In genomic region chr11:74443071-74443864, GRCh38 we compare ENCODE assay signal across 9 cellular contexts. TPM values are rescaled to one million over a fixed set of nuclear protein-coding genes. Genes with fewer than 3 reads are reported as not detected.
A peak's percentile ranks its signal among the peaks of the same experiment; 100 is the strongest.
DNase-seq lines count a peak whose midpoint lies in the region; ATAC-seq, FAIRE-seq and TF ChIP-seq lines count a peak whose summit lies in the region.
"Had no signal": no experiment of that assay in that cellular context is flagged by ENCODE, and none has a peak within 500 bp of the region (broad histone marks: within the 10 kb centered on the region; RNA-seq: fewer than 3 reads in every experiment).

No MANE protein-coding gene starts in this region.

- H3K23ac ChIP-seq in H1 (ENCODE audit: insufficient read length): no peak overlapping the region

- FAIRE-seq in H1 (lab: Jason Lieb, UNC): no peak

- 76% methylated on average over 8 of the region's 8 CpGs; no CpG with 5 or more reads in 1 of the 2 experiments for WGBS in H1 (ENCODE audit: extremely low coverage in 1 of 2, insufficient coverage in 1 of 2, insufficient read length in 1 of 2, insufficient replicate concordance in 2 of 2, low coverage in 1 of 2, low lambda C conversion rate in 2 of 2, missing lambda C conversion rate in 1 of 2), 2 experiments

- H3K18ac ChIP-seq in H1 (ENCODE audit: extremely low read depth, low read length): no peak overlapping the region

- H3K4me2 ChIP-seq in H1 (ENCODE audit: insufficient read depth in 1 of 2, low read depth in 2 of 2, low read length in 2 of 2): no peak overlapping the region

- no peak overlapping the region for H3K4ac ChIP-seq in H1 (replicated peaks; ENCODE audit: insufficient read length, low read depth, low read length)

- no peak overlapping the region for H3K9ac ChIP-seq in H1 (replicated peaks in 1 of 4; ENCODE audit: extremely low read depth in 1 of 4, low read depth in 3 of 4, low read length in 3 of 4)

- no peak for TF ChIP-seq EP300 in H1 (IDR thresholded peaks at IDR 0.05; ENCODE audit: borderline replicate concordance in 1 of 2, low read depth in 2 of 2, low read length in 2 of 2)

- peak; percentile 35 for DNase-seq in HEK293T (ENCODE audit: extremely low spot score)
- DNase-seq in NCI-H526 (lab: John Stamatoyannopoulos, UW): peak; percentile 26 to 67
- no peak for DNase-seq in H1 (ENCODE audit: low read depth in 1 of 2, low spot score in 2 of 2)
- no peak for DNase-seq in osteocyte (ENCODE audit: extremely low spot score, unreplicated experiment)
- DNase-seq in GM03348 (ENCODE audit: low spot score): no peak
- no peak for DNase-seq in NOMO-1 treated with dmso at 0.1 percent for 144 hours (lab: John Stamatoyannopoulos, UW; ENCODE audit: unreplicated experiment)
- DNase-seq in KG1 (lab: John Stamatoyannopoulos, UW): no peak
- DNase-seq: activated CD8-positive, alpha-beta memory T cell treated with anti-CD3 and anti-CD28 coated beads, Interleukin-2, amount 50 U/mL, for 48 hours had no signal

- H3K4me3 Mint-ChIP-seq in osteocyte (ENCODE audit: unreplicated experiment): no peak overlapping the region

- no peaks in the 10 kb centered on the region for H3K36me3 Mint-ChIP-seq in osteocyte (ENCODE audit: unreplicated experiment)

- no peaks in the 10 kb centered on the region for H3K79me1 ChIP-seq in H1 (ENCODE audit: low read depth, low read length)

- no peak overlapping the region for H2BK15ac ChIP-seq in H1 (ENCODE audit: low read length)

- POLR2A ChIA-PET in HEK293T (lab: Yijun Ruan, JAX): interaction anchor here (1.5 to 3.0 kb wide), 3 partner anchors 45 to 149 kb away, joined by 5 to 17 read pairs (median 5); partner anchors contain the start of genes PGM2L1 and POLD3
- POLR2A ChIA-PET in H1 (lab: Charles Lee; ENCODE audit: partially characterized antibody): no interaction called here

- H3K27me3 ChIP-seq in H1 (replicated peaks in 1 of 4; ENCODE audit: control insufficient read depth in 3 of 4, extremely low read depth in 1 of 4, insufficient read depth in 3 of 4, low read length in 3 of 4): no peaks in the 10 kb centered on the region

- TF ChIP-seq RAD21 in H1 (IDR thresholded peaks at IDR 0.05 in 1 of 2, conservative IDR thresholded peaks at IDR 0.05 in 1 of 2; ENCODE audit: low read depth in 2 of 2, low read length in 2 of 2): peak; percentile 41 to 49

- H3K4me3 ChIP-seq in H1 (ENCODE audit: extremely low read depth in 1 of 4, insufficient read depth in 2 of 4, low read depth in 3 of 4, low read length in 4 of 4): no peak overlapping the region

- no peaks in the 10 kb centered on the region for H3K23me2 ChIP-seq in H1 (ENCODE audit: low read depth, low read length)

- H3K56ac ChIP-seq in H1 (replicated peaks; ENCODE audit: insufficient read length, low read depth, low read length): no peak overlapping the region

- H3K9me3 Mint-ChIP-seq in osteocyte (ENCODE audit: unreplicated experiment): no peaks in the 10 kb centered on the region

- TF ChIP-seq CTCF in H1 (IDR thresholded peaks at IDR 0.05; ENCODE audit: control extremely low read depth in 1 of 3, insufficient read depth in 1 of 3, low read depth in 1 of 3, low read length in 3 of 3) (peak in 1 of 3 experiments; percentile 12; a peak in 1 of 4 replicates), osteocyte (IDR thresholded peaks at IDR 0.05) (peak; percentile 38)

- H4K91ac ChIP-seq in H1 (replicated peaks; ENCODE audit: insufficient read length, low read length): no peak overlapping the region

- H2BK5ac ChIP-seq in H1 (ENCODE audit: low read depth, low read length): no peak overlapping the region

- H2BK20ac ChIP-seq in H1 (ENCODE audit: low read length): no peak overlapping the region

- no peaks in the 10 kb centered on the region for H3K27me3 Mint-ChIP-seq in osteocyte (ENCODE audit: unreplicated experiment)

- CTCF ChIA-PET in HEK293T (lab: Yijun Ruan, JAX) (interaction anchor here (0.7 to 2.6 kb wide), 5 partner anchors 10 to 54 kb away, joined by 3 to 13 read pairs (median 4); no protein-coding TSS in a partner anchor), H1 (lab: Charles Lee; ENCODE audit: partially characterized antibody) (interaction anchor here (0.6 to 4.2 kb wide), 10 partner anchors 10 to 189 kb away, joined by 3 to 19 read pairs (median 8); partner anchors contain the start of gene LIPT2)

- H3K27ac Mint-ChIP-seq in osteocyte (ENCODE audit: unreplicated experiment): no peak overlapping the region

- no peaks in the 10 kb centered on the region for H3K79me2 ChIP-seq in H1 (ENCODE audit: control insufficient read depth in 1 of 2, insufficient read depth in 2 of 2, low read length in 2 of 2)

- H3K9me3 ChIP-seq in H1 (ENCODE audit: insufficient read depth in 2 of 2, low read depth in 1 of 2, low read length in 1 of 2): no peaks in the 10 kb centered on the region

- no peak overlapping the region for H2BK120ac ChIP-seq in H1 (replicated peaks; ENCODE audit: low read depth, low read length)

- no peak overlapping the region for H4K5ac ChIP-seq in H1 (ENCODE audit: insufficient read length, low read depth, low read length)

- H2BK12ac ChIP-seq in H1 (ENCODE audit: low read depth, low read length): no peak overlapping the region

- no peak overlapping the region for H4K8ac ChIP-seq in H1 (ENCODE audit: extremely low read depth, insufficient read depth, low read length)

- H3K4me1 ChIP-seq in H1 (replicated peaks in 1 of 4; ENCODE audit: control insufficient read depth in 3 of 4, insufficient read depth in 4 of 4, low read length in 3 of 4): peaks cover 0 to 7% (median 4%) of the 10 kb centered on the region in 4 experiments; a peak in 4 of 7 replicates

- no peaks in the 10 kb centered on the region for H3K36me3 ChIP-seq in H1 (ENCODE audit: control insufficient read depth in 2 of 4, insufficient read depth in 4 of 4, low read length in 3 of 4)

- H3K14ac ChIP-seq in H1 (ENCODE audit: insufficient read length): no peak overlapping the region

- ATAC-seq in HG03439 (IDR thresholded peaks at IDR 0.05; ENCODE audit: unreplicated experiment): no peak

- H4K20me1 ChIP-seq in H1 (replicated peaks in 1 of 2; ENCODE audit: control insufficient read depth in 1 of 2, insufficient read depth in 2 of 2, low read length in 2 of 2): no peaks in the 10 kb centered on the region

- no peak overlapping the region for H2AK5ac ChIP-seq in H1 (ENCODE audit: low read depth, low read length)

- no peak overlapping the region for H3K27ac ChIP-seq in H1 (ENCODE audit: low read depth, low read length)

- no peak for TF ChIP-seq POLR2A in H1 (IDR thresholded peaks at IDR 0.05; ENCODE audit: control extremely low read depth in 1 of 2, low read depth in 2 of 2, low read length in 2 of 2)

- H2AFZ ChIP-seq in H1 (ENCODE audit: low read length): no peak overlapping the region; the same call in 1 of the 2 replicates

- H3K4me1 Mint-ChIP-seq in osteocyte (ENCODE audit: unreplicated experiment): peaks cover 51% of the 10 kb centered on the region

TF ChIP-seq in HEK293T, 16 proteins besides CTCF, POLR2A, EP300 and RAD21 (continues in another document):
- TF ChIP-seq SUZ12 (IDR thresholded peaks at IDR 0.05): no peak
- TF ChIP-seq ARNT (IDR thresholded peaks at IDR 0.05): no peak
- no peak for TF ChIP-seq FOXA1 (IDR thresholded peaks at IDR 0.05)
- TF ChIP-seq NFRKB (IDR thresholded peaks at IDR 0.05): no peak
- TF ChIP-seq HDGF (IDR thresholded peaks at IDR 0.05; ENCODE audit: borderline replicate concordance): no peak
- no peak for TF ChIP-seq SP1 (IDR thresholded peaks at IDR 0.05)
- no peak for TF ChIP-seq BHLHE40 (IDR thresholded peaks at IDR 0.05; ENCODE audit: borderline replicate concordance)
- no peak for TF ChIP-seq FOXM1 (IDR thresholded peaks at IDR 0.05; ENCODE audit: borderline replicate concordance)

TF ChIP-seq in H1, 55 proteins besides CTCF, POLR2A, EP300 and RAD21 (continues in another document):
- no peak for TF ChIP-seq CEBPB (IDR thresholded peaks at IDR 0.05; ENCODE audit: low read depth, low read length)
- TF ChIP-seq NANOG (IDR thresholded peaks at IDR 0.05; ENCODE audit: insufficient read depth, low read depth, low read length, poor library complexity, severe bottlenecking): no peak
- TF ChIP-seq NRF1 (IDR thresholded peaks at IDR 0.05; ENCODE audit: low read depth, low read length): no peak
- TF ChIP-seq TAF7 (optimal IDR thresholded peaks at IDR 0.05; ENCODE audit: borderline replicate concordance, low read depth, low read length): no peak
- no peak for TF ChIP-seq BRCA1 (IDR thresholded peaks at IDR 0.05; ENCODE audit: low read depth, low read length)
- TF ChIP-seq CHD1 (IDR thresholded peaks at IDR 0.05; ENCODE audit: low read depth, low read length): no peak

RNA-seq across cellular contexts. Expression of gene KCNE3, which starts 24.1 kb away (rescaled TPM):
- total RNA-seq in H1 (2021; fragmentation: NEBNext Ultra II Directional; extraction: Animal tissue kit (Norgen Biotek cat#: 25700)): 2.8 and 3.5 TPM in 2 replicates
- 1.9 and 4.1 TPM in 2 replicates for polyA plus RNA-seq in H1 (2011; rRNA removed)
- 4.1 TPM for polyA plus RNA-seq in H1 (2011; cell fraction: cytosol; rRNA removed)
- polyA plus RNA-seq in H1 (2011; cell fraction: nucleus; rRNA removed): 4.5 TPM
- 1.8 to 3.9 TPM (median 2.4 TPM) in 4 replicates for polyA plus RNA-seq in H1 (2012, experiment 1 of 2)
- polyA plus RNA-seq in H1 (2012, experiment 2 of 2): 2.3 TPM
- polyA plus RNA-seq in H1 (2013, experiment 1 of 2): 2.9 TPM
- 2.7 TPM for polyA plus RNA-seq in H1 (2013, experiment 2 of 2)
- 2.9 and 4.5 TPM in 2 replicates for polyA minus RNA-seq in H1 (2011; rRNA and poly(A)+ RNA removed)
- 3.2 TPM for polyA minus RNA-seq in H1 (2011; cell fraction: cytosol; rRNA and poly(A)+ RNA removed)
- polyA minus RNA-seq in H1 (2011; cell fraction: nucleus; rRNA and poly(A)+ RNA removed): 1.1 TPM
- not detected in 2 replicates for total RNA-seq in osteocyte

RNA-seq across cellular contexts. Expression of gene PGM2L1, which starts 45.0 kb away (rescaled TPM):
- 40.0 and 42.7 TPM in 2 replicates for total RNA-seq in H1 (2021; fragmentation: NEBNext Ultra II Directional; extraction: Animal tissue kit (Norgen Biotek cat#: 25700))
- polyA plus RNA-seq in H1 (2011; rRNA removed): 5.0 and 5.5 TPM in 2 replicates
- 5.8 TPM for polyA plus RNA-seq in H1 (2011; cell fraction: cytosol; rRNA removed)
- 13.5 TPM for polyA plus RNA-seq in H1 (2011; cell fraction: nucleus; rRNA removed)
- 6.9 to 13.5 TPM (median 10.4 TPM) in 4 replicates for polyA plus RNA-seq in H1 (2012, experiment 1 of 2)
- 1.1 TPM for polyA plus RNA-seq in H1 (2012, experiment 2 of 2)
- 21.1 TPM for polyA plus RNA-seq in H1 (2013, experiment 1 of 2)
- polyA plus RNA-seq in H1 (2013, experiment 2 of 2): 18.9 TPM
- polyA minus RNA-seq in H1 (2011; rRNA and poly(A)+ RNA removed): 11.9 and 12.8 TPM in 2 replicates
- polyA minus RNA-seq in H1 (2011; cell fraction: cytosol; rRNA and poly(A)+ RNA removed): 13.5 TPM
- 38.9 TPM for polyA minus RNA-seq in H1 (2011; cell fraction: nucleus; rRNA and poly(A)+ RNA removed)
- 19.8 and 22.1 TPM in 2 replicates for total RNA-seq in osteocyte

RNA-seq across cellular contexts. Expression of gene LIPT2, which starts 50.3 kb away (rescaled TPM):
- 6.4 and 7.7 TPM in 2 replicates for total RNA-seq in H1 (2021; fragmentation: NEBNext Ultra II Directional; extraction: Animal tissue kit (Norgen Biotek cat#: 25700))
- 16.4 and 16.7 TPM in 2 replicates for polyA plus RNA-seq in H1 (2011; rRNA removed)
- 15.4 TPM for polyA plus RNA-seq in H1 (2011; cell fraction: cytosol; rRNA removed)
- 11.5 TPM for polyA plus RNA-seq in H1 (2011; cell fraction: nucleus; rRNA removed)
- 4.9 to 6.9 TPM (median 5.9 TPM) in 4 replicates for polyA plus RNA-seq in H1 (2012, experiment 1 of 2)
- 7.6 TPM for polyA plus RNA-seq in H1 (2012, experiment 2 of 2)
- polyA plus RNA-seq in H1 (2013, experiment 1 of 2): 7.0 TPM
- 7.0 TPM for polyA plus RNA-seq in H1 (2013, experiment 2 of 2)
- 10.8 and 17.9 TPM in 2 replicates for polyA minus RNA-seq in H1 (2011; rRNA and poly(A)+ RNA removed)
- 9.2 TPM for polyA minus RNA-seq in H1 (2011; cell fraction: cytosol; rRNA and poly(A)+ RNA removed)
- polyA minus RNA-seq in H1 (2011; cell fraction: nucleus; rRNA and poly(A)+ RNA removed): 14.3 TPM
- 1.6 and 3.5 TPM in 2 replicates for total RNA-seq in osteocyte

Comparison
In these comparisons a context has a peak if more than half of its experiments do, and no peak if none do; other contexts are left out.
1. DNase-seq: peak in HEK293T (single experiment) and NCI-H526 (2 of 2); none in H1 (0 of 2), osteocyte (single experiment), GM03348 (single experiment), NOMO-1 treated with dmso at 0.1 percent for 144 hours (single experiment) and KG1 (single experiment).